Comparison of ENCODE assay signal across 12 cellular contexts in genomic region chrX:119763175-119763574, GRCh38. TPM values are rescaled to one million over a fixed set of nuclear protein-coding genes. Genes with fewer than 3 reads are reported as not detected.
DNase-seq lines count a peak whose midpoint lies in the region; ATAC-seq, FAIRE-seq and TF ChIP-seq lines count a peak whose summit lies in the region.
"Had no signal": no experiment of that assay in that cellular context is flagged by ENCODE, and none has a peak within 500 bp of the region (broad histone marks: within the 10 kb centered on the region; RNA-seq: fewer than 3 reads in every experiment).

No MANE protein-coding gene starts in this region.

- H3K9me1 ChIP-seq in K562 (ENCODE audit: control insufficient read depth, insufficient read depth, low read length), result no peaks in the 10 kb centered on the region

- H4K20me1 ChIP-seq in K562 (replicated peaks; ENCODE audit: control insufficient read depth, insufficient read depth, low read length), result no peaks in the 10 kb centered on the region

- no peaks in the 10 kb centered on the region for H3K27me3 Mint-ChIP-seq in CD4-positive, alpha-beta T cell
- no peaks in the 10 kb centered on the region for H3K27me3 Mint-ChIP-seq in T-helper 17 cell

- H3K27ac Mint-ChIP-seq in CD4-positive, alpha-beta T cell, result peak overlapping the region; percentile 55
- no peak overlapping the region for H3K27ac Mint-ChIP-seq in T-helper 17 cell

- CTCF ChIA-PET in CD4-positive, alpha-beta T cell (lab: Charles Lee), result no interaction called here
- CTCF ChIA-PET in K562 (lab: Yijun Ruan, JAX; ENCODE audit: low intra/inter-chr PET ratio), result no interaction called here

- no peaks in the 10 kb centered on the region for H3K27me3 ChIP-seq in CD4-positive, alpha-beta T cell (ENCODE audit: control insufficient read depth, insufficient read depth, low read length)
- no peaks in the 10 kb centered on the region for H3K27me3 ChIP-seq in K562 (ENCODE audit: control insufficient read depth in 2 of 2, insufficient read depth in 2 of 2, low read length in 2 of 2)

- H3K9me3 ChIP-seq in CD4-positive, alpha-beta T cell (ENCODE audit: control insufficient read depth, low read length), result no peaks in the 10 kb centered on the region
- H3K9me3 ChIP-seq in K562 (replicated peaks; ENCODE audit: control insufficient read depth, insufficient read depth, low read depth, low read length), result no peaks in the 10 kb centered on the region
- H3K9me3 ChIP-seq in T-helper 17 cell (ENCODE audit: control insufficient read depth, low read length, poor library complexity, severe bottlenecking), result no peaks in the 10 kb centered on the region

- TF ChIP-seq POLR2A in K562 (conservative IDR thresholded peaks at IDR 0.05), result no peak

- H2AFZ ChIP-seq in K562 (ENCODE audit: low read depth, low read length), result no peak overlapping the region

- TF ChIP-seq EP300 in K562 (IDR thresholded peaks at IDR 0.05; ENCODE audit: low read length), result no peak

- BruUV-seq in K562 (replicated peaks; lab: Mats Ljungman, UMichigan), result no TSS peak

- DNase-seq in CD4-positive, alpha-beta T cell, result no peak
- DNase-seq in HTR-8/SVneo (ENCODE audit: insufficient read length, low spot score) (peak; percentile 67), K562 (ENCODE audit: extremely low read depth in 1 of 4, low spot score in 3 of 4) (no peak), myocyte (ENCODE audit: low read depth) (peak; percentile 72), NCI-H446 treated with DMSO at 0.1 percent for 48 hours (lab: John Stamatoyannopoulos, UW) (no peak), T-helper 17 cell (no peak)
- no peak for DNase-seq in stimulated activated CD8-positive, alpha-beta memory T cell treated with anti-CD3 and anti-CD28 coated beads, Interleukin-4, amount 100 ng/mL, for 48 hours
- DNase-seq in activated CD8-positive, alpha-beta memory T cell treated with anti-CD3 and anti-CD28 coated beads, Interleukin-2, amount 50 U/mL, for 4 hours, result no peak
- DNase-seq: activated effector memory CD4-positive, alpha-beta T cell treated with anti-CD3 and anti-CD28 coated beads, Interleukin-2, amount 50 U/mL, for 16 hours; kidney; NCI-H82; stimulated activated naive CD8-positive, alpha-beta T cell treated with anti-CD3 and anti-CD28 coated beads, Interleukin-15, Interleukin-2, amounts not matched to agents 100 U/mL and 50 U/mL, for 24 hours had no signal

- H3K4me2 ChIP-seq in K562 (ENCODE audit: insufficient read depth, low read length), result no peak overlapping the region

- H3K4me3 Mint-ChIP-seq in CD4-positive, alpha-beta T cell, result no peak overlapping the region
- no peak overlapping the region for H3K4me3 Mint-ChIP-seq in T-helper 17 cell

- no peak overlapping the region for H3K4me3 ChIP-seq in K562

- H3K36me3 Mint-ChIP-seq in CD4-positive, alpha-beta T cell (ENCODE audit: low read depth), result no peaks in the 10 kb centered on the region
- H3K36me3 Mint-ChIP-seq in T-helper 17 cell (ENCODE audit: low read depth), result no peaks in the 10 kb centered on the region

- intact Hi-C loops in CD4-positive, alpha-beta T cell (cut with DNase I, micrococcal nuclease), result no loop called here
- intact Hi-C loops in K562 (cut with micrococcal nuclease), result no loop called here

- no peak for ATAC-seq in CD4-positive, alpha-beta T cell (ENCODE audit: poor library complexity)
- ATAC-seq in K562, result peak; percentile 18; the same call in 2 of the 3 replicates
- no peak for ATAC-seq in T-helper 17 cell
- ATAC-seq: stimulated activated naive CD8-positive, alpha-beta T cell treated with anti-CD3 and anti-CD28 coated beads, Interleukin-15, Interleukin-2, amounts not matched to agents 100 U/mL and 50 U/mL, for 24 hours had no signal

- H3K79me2 ChIP-seq in K562 (ENCODE audit: control insufficient read depth, insufficient read depth, low read length), result no peaks in the 10 kb centered on the region

- POLR2A ChIA-PET in CD4-positive, alpha-beta T cell (lab: Charles Lee), result no interaction called here
- POLR2A ChIA-PET in K562 (lab: Yijun Ruan, JAX), result interaction anchor here (0.6 kb wide), 1 partner anchor 114 kb away, joined by 3 read pairs; no protein-coding TSS in a partner anchor

- no peaks in the 10 kb centered on the region for H3K36me3 ChIP-seq in K562 (ENCODE audit: control insufficient read depth, insufficient read depth, low read length)

- 0% methylated on average over 6 of the region's 7 CpGs for WGBS in K562 (ENCODE audit: insufficient coverage, low coverage, missing lambda C conversion rate)

- no peak for TF ChIP-seq RAD21 in K562 (CRISPR knock-in tag; conservative IDR thresholded peaks at IDR 0.05 in 1 of 2, IDR thresholded peaks at IDR 0.05 in 1 of 2)

- peak; percentile 95 for FAIRE-seq in HTR-8/SVneo (lab: Jason Lieb, UNC)
- no peak for FAIRE-seq in K562 (lab: Jason Lieb, UNC)
- FAIRE-seq: kidney had no signal

- peaks cover 18% of the 10 kb centered on the region for H3K4me1 Mint-ChIP-seq in CD4-positive, alpha-beta T cell (ENCODE audit: low read depth)
- peaks cover 7% of the 10 kb centered on the region for H3K4me1 Mint-ChIP-seq in T-helper 17 cell

- no peaks in the 10 kb centered on the region for H3K9me3 Mint-ChIP-seq in CD4-positive, alpha-beta T cell

- in situ Hi-C loops in K562 (cut with MboI), result loop anchor here (10.0 kb wide), 1 partner anchor 248 kb away; no protein-coding TSS in a partner anchor

- no peak overlapping the region for H3K27ac ChIP-seq in CD4-positive, alpha-beta T cell (ENCODE audit: low read depth, low read length)
- H3K27ac ChIP-seq in K562 (ENCODE audit: extremely low read depth, low read depth, low read length), result no peak overlapping the region

- TF ChIP-seq CTCF in CD4-positive, alpha-beta T cell (IDR thresholded peaks at IDR 0.05), result no peak
- TF ChIP-seq CTCF in K562 (IDR thresholded peaks at IDR 0.05 in 2 of 3, conservative IDR thresholded peaks at IDR 0.05 in 1 of 3; ENCODE audit: insufficient read depth in 2 of 3, low read depth in 1 of 3, low read length in 3 of 3), result no peak

- no peak overlapping the region for H3K9ac ChIP-seq in K562 (ENCODE audit: insufficient read depth in 1 of 2, low read depth in 2 of 2, low read length in 2 of 2)

- peaks cover 0 to 17% of the 10 kb centered on the region in 2 experiments; a peak in 3 of 5 replicates for H3K4me1 ChIP-seq in K562 (replicated peaks in 1 of 2; ENCODE audit: control insufficient read depth in 2 of 2, insufficient read depth in 2 of 2, low read length in 2 of 2)

TF ChIP-seq in K562, 482 proteins besides CTCF, POLR2A, EP300 and RAD21 (continues in another document):
- TF ChIP-seq TCFL5 (CRISPR knock-in tag; conservative IDR thresholded peaks at IDR 0.05) (no peak), KAT8 (IDR thresholded peaks at IDR 0.05; ENCODE audit: low read depth) (no peak)

RNA-seq across cellular contexts. Expression of gene SOWAHD, which starts 4.8 kb away (rescaled TPM):
- under 1 TPM; 0.25 to 0.44 TPM for total RNA-seq in CD4-positive, alpha-beta T cell
- total RNA-seq in K562 (2011; cell fraction: chromatin; rRNA removed; ENCODE audit: low replicate concordance), result not detected in 2 replicates
- not detected in 2 replicates for total RNA-seq in K562 (2011; cell fraction: nucleolus; rRNA removed)
- not detected in 2 replicates for total RNA-seq in K562 (2011; cell fraction: nucleoplasm; rRNA removed)
- 0.20 TPM in 1 of 2 replicates, not detected in the other for total RNA-seq in K562 (2014; rRNA removed)
- not detected in 2 replicates for total RNA-seq in K562 (2014; rRNA removed; fragmentation: Illumina TruSeq; extraction: Trizol)
- 0.15 TPM in 1 of 2 replicates, not detected in the other for total RNA-seq in K562 (2015; rRNA removed; fragmentation: Illumina TruSeq; extraction: Trizol)
- total RNA-seq in K562 (2021), result not detected in 2 replicates
- 0.11 and 0.13 TPM in 2 replicates for polyA plus RNA-seq in K562 (2011; rRNA removed)
- 0.12 and 0.16 TPM in 2 replicates for polyA plus RNA-seq in K562 (2011; cell fraction: cytosol; rRNA removed)
- polyA plus RNA-seq in K562 (2011; cell fraction: nucleus; rRNA removed), result 0.08 TPM in 1 of 2 replicates, not detected in the other
- polyA plus RNA-seq in K562 (2012), result 0.10 and 0.18 TPM in 2 replicates
- polyA plus RNA-seq in K562 (2014; fragmentation: Illumina TruSeq; extraction: Trizol), result not detected in 2 replicates
- not detected for polyA plus RNA-seq in K562 (2014; fragmentation: Nextera tagmentation; extraction: Ambion mirVana)
- polyA plus RNA-seq in K562 (2014; rRNA removed), result 0.15 and 0.29 TPM in 2 replicates
- not detected in 2 replicates for polyA minus RNA-seq in K562 (2011; rRNA and poly(A)+ RNA removed)
- not detected in 2 replicates for polyA minus RNA-seq in K562 (2011; cell fraction: cytosol; rRNA and poly(A)+ RNA removed)
- not detected in 2 replicates for polyA minus RNA-seq in K562 (2011; cell fraction: nucleus; rRNA and poly(A)+ RNA removed)
- 0.31 TPM in 1 of 2 replicates, not detected in the other for total RNA-seq in myocyte
- 0.20 TPM for polyA plus RNA-seq in myocyte (2012)
- total RNA-seq in T-helper 17 cell, result under 1 TPM in 1 of 2 donors, not detected in 1; 0.65 TPM

RNA-seq across cellular contexts. Expression of gene RPL39, which starts 28.3 kb away (rescaled TPM):
- 1,000 to 10,000 TPM; 3,712 to 3,978 TPM for total RNA-seq in CD4-positive, alpha-beta T cell
- total RNA-seq in K562 (2011; cell fraction: chromatin; rRNA removed; ENCODE audit: low replicate concordance), result 163 and 225 TPM in 2 replicates
- total RNA-seq in K562 (2011; cell fraction: nucleolus; rRNA removed), result 259 and 268 TPM in 2 replicates
- 538 and 1,218 TPM in 2 replicates for total RNA-seq in K562 (2011; cell fraction: nucleoplasm; rRNA removed)
- total RNA-seq in K562 (2014; rRNA removed) (1,067 and 1,382 TPM in 2 replicates), K562 (2014; rRNA removed; fragmentation: Illumina TruSeq; extraction: Trizol) (4,057 and 4,318 TPM in 2 replicates), K562 (2015; rRNA removed; fragmentation: Illumina TruSeq; extraction: Trizol) (2,995 and 3,004 TPM in 2 replicates), K562 (2021) (2,027 and 2,325 TPM in 2 replicates), myocyte (4,489 and 7,031 TPM in 2 replicates), T-helper 17 cell (1,000 to 10,000 TPM; 3,854 to 3,913 TPM)
- polyA plus RNA-seq in K562 (2011; rRNA removed) (3,720 and 3,778 TPM in 2 replicates), K562 (2014; fragmentation: Illumina TruSeq; extraction: Trizol) (4,858 and 5,043 TPM in 2 replicates), K562 (2014; fragmentation: Nextera tagmentation; extraction: Ambion mirVana) (1,000 to 10,000 TPM; 3,226 to 3,583 TPM), K562 (2014; rRNA removed) (2,850 and 3,458 TPM in 2 replicates)
- 1,208 and 3,177 TPM in 2 replicates for polyA plus RNA-seq in K562 (2011; cell fraction: cytosol; rRNA removed)
- polyA plus RNA-seq in K562 (2011; cell fraction: nucleus; rRNA removed), result 415 and 1,277 TPM in 2 replicates
- polyA plus RNA-seq in K562 (2012), result 4,647 and 6,635 TPM in 2 replicates
- 1,510 and 2,086 TPM in 2 replicates for polyA minus RNA-seq in K562 (2011; rRNA and poly(A)+ RNA removed)
- 276 and 372 TPM in 2 replicates for polyA minus RNA-seq in K562 (2011; cell fraction: cytosol; rRNA and poly(A)+ RNA removed)
- 48.2 and 180 TPM in 2 replicates for polyA minus RNA-seq in K562 (2011; cell fraction: nucleus; rRNA and poly(A)+ RNA removed)
- 1,918 TPM for polyA plus RNA-seq in myocyte (2012)

Comparison
In these comparisons a context has a peak if more than half of its experiments do, and no peak if none do; other contexts are left out.
1. DNase-seq: peak in HTR-8/SVneo (single experiment) and myocyte (single experiment); none in CD4-positive, alpha-beta T cell (0 of 10), K562 (0 of 4), NCI-H446 treated with DMSO at 0.1 percent for 48 hours (single experiment), T-helper 17 cell (0 of 3), stimulated activated CD8-positive, alpha-beta memory T cell treated with anti-CD3 and anti-CD28 coated beads, Interleukin-4, amount 100 ng/mL, for 48 hours (single experiment) and activated CD8-positive, alpha-beta memory T cell treated with anti-CD3 and anti-CD28 coated beads, Interleukin-2, amount 50 U/mL, for 4 hours (single experiment).